Comparison of ENCODE assay signal across 10 cellular contexts in the genomic region with DNA sequence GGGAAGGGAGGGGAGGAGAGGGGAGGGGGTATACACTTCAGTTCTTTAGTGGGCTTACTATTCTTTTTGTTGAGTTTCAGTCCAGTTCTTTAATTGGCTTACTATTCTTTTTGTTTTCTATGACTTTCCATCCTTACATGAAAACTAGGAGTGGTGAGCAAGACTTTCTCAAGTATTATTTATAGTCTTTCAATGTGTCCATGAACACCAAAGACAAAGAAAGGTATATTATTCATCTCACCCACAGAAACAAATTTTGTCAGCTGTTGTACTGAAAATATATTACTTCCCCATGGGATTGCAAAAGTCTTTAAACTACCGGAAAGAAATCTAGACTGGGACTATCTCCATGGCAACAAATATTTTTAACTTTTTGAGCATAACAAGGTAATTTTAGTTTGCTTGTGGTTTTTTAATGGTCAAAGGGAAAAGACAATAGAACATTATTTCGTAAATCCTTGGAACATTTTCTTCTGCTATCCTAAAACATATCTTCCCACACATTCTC. TPM values are rescaled to one million over a fixed set of nuclear protein-coding genes. Genes with fewer than 3 reads are reported as not detected.
DNase-seq lines count a peak whose midpoint lies in the region; ATAC-seq and TF ChIP-seq lines count a peak whose summit lies in the region.
"Had no signal": no experiment of that assay in that cellular context is flagged by ENCODE, and none has a peak within 500 bp of the region (broad histone marks: within the 10 kb centered on the region; RNA-seq: fewer than 3 reads in every experiment).

No MANE protein-coding gene starts in this region.

- CTCF ChIA-PET in IMR-90 (lab: Yijun Ruan, JAX): interaction anchor here (1.3 kb wide), 1 partner anchor 10 kb away, joined by 3 read pairs; no protein-coding TSS in a partner anchor
- CTCF ChIA-PET in CD4-positive, alpha-beta T cell (lab: Charles Lee): interaction anchor here (2.0 kb wide), 1 partner anchor 17 kb away, joined by 5 read pairs; the partner anchor contains the start of gene ADAM17

- H3K27me3 ChIP-seq in IMR-90 (ENCODE audit: control insufficient read depth, insufficient read depth, low read length): no peaks in the 10 kb centered on the region
- H3K27me3 ChIP-seq in ascending aorta: no peaks in the 10 kb centered on the region
- H3K27me3 ChIP-seq in right cardiac atrium (ENCODE audit: control insufficient read depth, insufficient read depth): no peaks in the 10 kb centered on the region
- H3K27me3 ChIP-seq in suprapubic skin: no peaks in the 10 kb centered on the region
- H3K27me3 ChIP-seq in CD4-positive, alpha-beta T cell (ENCODE audit: control insufficient read depth, insufficient read depth, low read length): no peaks in the 10 kb centered on the region

- no peak overlapping the region for H4K91ac ChIP-seq in IMR-90 (ENCODE audit: insufficient read depth, low read depth, low read length)

- H2AK5ac ChIP-seq in IMR-90 (ENCODE audit: low read depth, low read length): no peak overlapping the region

- no peaks in the 10 kb centered on the region for H3K9me3 Mint-ChIP-seq in CD4-positive, alpha-beta T cell

- dilution Hi-C loops in IMR-90 (cut with HindIII; ENCODE audit: low sequenced_read_pairs, unreplicated experiment): no loop called here

- intact Hi-C loops in IMR-90 (cut with micrococcal nuclease): no loop called here
- intact Hi-C loops in ascending aorta (cut with DNase I): loop anchor here (5.0 kb wide), 1 partner anchor 94 kb away; the partner anchor contains the start of gene YWHAQ
- intact Hi-C loops in right cardiac atrium (cut with DNase I): no loop called here
- intact Hi-C loops in CD4-positive, alpha-beta T cell (cut with DNase I, micrococcal nuclease): no loop called here

- no peak overlapping the region for H3K4ac ChIP-seq in IMR-90 (ENCODE audit: low read depth, low read length)

- H3K9me3 ChIP-seq in IMR-90 (ENCODE audit: control insufficient read depth, insufficient read depth, low read length): no peaks in the 10 kb centered on the region
- H3K9me3 ChIP-seq in ascending aorta: no peaks in the 10 kb centered on the region
- no peaks in the 10 kb centered on the region for H3K9me3 ChIP-seq in right cardiac atrium (ENCODE audit: control insufficient read depth, low read length)
- H3K9me3 ChIP-seq in suprapubic skin: no peaks in the 10 kb centered on the region
- H3K9me3 ChIP-seq in CD4-positive, alpha-beta T cell (ENCODE audit: control insufficient read depth, low read length): no peaks in the 10 kb centered on the region

- H2BK15ac ChIP-seq in IMR-90 (ENCODE audit: low read depth, low read length): no peak overlapping the region

- no peak overlapping the region for H3K23ac ChIP-seq in IMR-90 (ENCODE audit: low read depth, low read length)

- H3K4me3 Mint-ChIP-seq in CD4-positive, alpha-beta T cell: no peak overlapping the region

- TF ChIP-seq CTCF in IMR-90 (conservative IDR thresholded peaks at IDR 0.05; ENCODE audit: low read depth, low read length) (no peak), ascending aorta (IDR thresholded peaks at IDR 0.05) (no peak), suprapubic skin (IDR thresholded peaks at IDR 0.05) (no peak)
- TF ChIP-seq CTCF in CD4-positive, alpha-beta T cell (IDR thresholded peaks at IDR 0.05): no peak

- ATAC-seq in IMR-90 (ENCODE audit: low read depth): no peak
- ATAC-seq in right cardiac atrium: peak; percentile 28 to 57
- no peak for ATAC-seq in CD4-positive, alpha-beta T cell (ENCODE audit: poor library complexity)
- no peak for ATAC-seq in HG03135 (IDR thresholded peaks at IDR 0.05; ENCODE audit: unreplicated experiment)

- H2BK120ac ChIP-seq in IMR-90 (ENCODE audit: low read depth, low read length): no peak overlapping the region

- no peaks in the 10 kb centered on the region for H3K9me1 ChIP-seq in IMR-90 (ENCODE audit: insufficient read depth, low read length)

- H3K36me3 ChIP-seq in IMR-90 (ENCODE audit: control insufficient read depth, insufficient read depth, low read length) (peaks cover 5% of the 10 kb centered on the region), ascending aorta (peaks cover 0 to 38% of the 10 kb centered on the region in 2 donors), suprapubic skin (peaks cover 24% of the 10 kb centered on the region)

- no peak overlapping the region for H3K14ac ChIP-seq in IMR-90 (replicated peaks; ENCODE audit: low read depth, low read length)

- H3K27me3 Mint-ChIP-seq in CD4-positive, alpha-beta T cell: no peaks in the 10 kb centered on the region

- no CpG with 5 or more reads among the region's 2 CpGs for WGBS in IMR-90 (ENCODE audit: extremely low coverage in 2 of 2, insufficient read length in 1 of 2), 2 experiments
- 27% methylated on average over 2 of the region's 2 CpGs for WGBS in right cardiac atrium
- WGBS in suprapubic skin: 41% methylated on average over 2 of the region's 2 CpGs

- H3K4me1 ChIP-seq in IMR-90 (ENCODE audit: control insufficient read depth, insufficient read depth, low read length) (peaks cover 2% of the 10 kb centered on the region; the same call in 1 of the 2 replicates), ascending aorta (peaks cover 0 to 9% of the 10 kb centered on the region in 2 donors), right cardiac atrium (ENCODE audit: control insufficient read depth, insufficient read depth, low read length) (no peaks in the 10 kb centered on the region), suprapubic skin (peaks cover 17% of the 10 kb centered on the region)

- no peak overlapping the region for H3K4me3 ChIP-seq in IMR-90 (ENCODE audit: insufficient read depth, low read depth, low read length)
- no peak overlapping the region for H3K4me3 ChIP-seq in ascending aorta
- no peak overlapping the region for H3K4me3 ChIP-seq in right cardiac atrium (ENCODE audit: low read length)
- no peak overlapping the region for H3K4me3 ChIP-seq in suprapubic skin

- H3K27ac ChIP-seq in IMR-90 (ENCODE audit: insufficient read depth, low read length): no peak overlapping the region
- H3K27ac ChIP-seq in ascending aorta: peak overlapping the region; percentile 46 to 61
- no peak overlapping the region for H3K27ac ChIP-seq in right cardiac atrium (ENCODE audit: low read length)
- peak overlapping the region; percentile 54 for H3K27ac ChIP-seq in suprapubic skin
- H3K27ac ChIP-seq in CD4-positive, alpha-beta T cell (ENCODE audit: low read depth, low read length): no peak overlapping the region

- H3K4me2 ChIP-seq in IMR-90 (ENCODE audit: low read depth, low read length): no peak overlapping the region

- no peak overlapping the region for H3K18ac ChIP-seq in IMR-90 (ENCODE audit: low read depth, low read length)

- no peak for TF ChIP-seq RAD21 in IMR-90 (IDR thresholded peaks at IDR 0.05; ENCODE audit: low read length)

- no peak overlapping the region for H2AFZ ChIP-seq in IMR-90 (replicated peaks; ENCODE audit: low read length, poor library complexity)

- H3K36me3 Mint-ChIP-seq in CD4-positive, alpha-beta T cell (ENCODE audit: low read depth): peaks cover 67% of the 10 kb centered on the region

- H4K5ac ChIP-seq in IMR-90 (ENCODE audit: low read depth, low read length): no peak overlapping the region

- in situ Hi-C loops in IMR-90 (cut with MboI; ENCODE audit: low sequenced_read_pairs): no loop called here

- TF ChIP-seq POLR2A in IMR-90 (IDR thresholded peaks at IDR 0.05; ENCODE audit: low read depth, low read length) (no peak), suprapubic skin (IDR thresholded peaks at IDR 0.05) (no peak)

- DNase-seq in IMR-90 (peak; percentile 60), ascending aorta (ENCODE audit: low spot score in 2 of 2) (no peak), right cardiac atrium (no peak), suprapubic skin (ENCODE audit: low spot score in 2 of 2) (no peak), iPS-NIHi11 (ENCODE audit: low spot score) (no peak)
- DNase-seq in CD4-positive, alpha-beta T cell: no peak
- no peak for DNase-seq in activated CD4-positive, alpha-beta T cell treated with anti-CD3 and anti-CD28 coated beads for 4 hours
- DNase-seq: cerebellar nuclear complex, small intestine had no signal

- H4K20me1 ChIP-seq in IMR-90 (ENCODE audit: insufficient read depth, low read length): no peaks in the 10 kb centered on the region

- H2BK20ac ChIP-seq in IMR-90 (ENCODE audit: low read depth, low read length): no peak overlapping the region

- TF ChIP-seq EP300 in suprapubic skin (IDR thresholded peaks at IDR 0.05): no peak

- H2BK5ac ChIP-seq in IMR-90 (ENCODE audit: low read depth, low read length, poor library complexity, severe bottlenecking): no peak overlapping the region

- no peak overlapping the region for H3K9ac ChIP-seq in IMR-90 (ENCODE audit: low read depth, low read length)

- no peak overlapping the region for H3K56ac ChIP-seq in IMR-90 (ENCODE audit: extremely low read depth, insufficient read depth, low read length)

- POLR2A ChIA-PET in IMR-90 (lab: Charles Lee; ENCODE audit: unreplicated experiment): no interaction called here
- POLR2A ChIA-PET in CD4-positive, alpha-beta T cell (lab: Charles Lee): interaction anchor here (2.1 kb wide), 1 partner anchor 18 kb away, joined by 6 read pairs; the partner anchor contains the start of gene ADAM17

- peaks cover 22% of the 10 kb centered on the region for H3K4me1 Mint-ChIP-seq in CD4-positive, alpha-beta T cell (ENCODE audit: low read depth)

- no TSS peak for BruUV-seq in IMR-90 (replicated peaks; lab: Mats Ljungman, UMichigan)

- peaks cover 13 to 29% of the 10 kb centered on the region in 2 experiments for H3K79me1 ChIP-seq in IMR-90 (ENCODE audit: low read depth in 1 of 2, low read length in 2 of 2)

- H4K8ac ChIP-seq in IMR-90 (ENCODE audit: low read depth in 2 of 2, low read length in 2 of 2): no peak overlapping the region; a peak in 1 of 4 replicates

- no peak overlapping the region for H3K27ac Mint-ChIP-seq in CD4-positive, alpha-beta T cell

- H2AK9ac ChIP-seq in IMR-90 (replicated peaks; ENCODE audit: low read depth, low read length, poor library complexity): no peak overlapping the region

TF ChIP-seq in IMR-90, 13 proteins besides CTCF, POLR2A, EP300 and RAD21 (continues in another document):
- TF ChIP-seq ELK1 (IDR thresholded peaks at IDR 0.05; ENCODE audit: borderline replicate concordance, low read depth, low read length): no peak

RNA-seq across cellular contexts. Expression of gene ADAM17, which starts 17.6 kb away (rescaled TPM):
- 34.4 and 46.4 TPM in 2 replicates for total RNA-seq in IMR-90 (2012; rRNA removed)
- 8.8 and 9.6 TPM in 2 replicates for polyA plus RNA-seq in IMR-90 (2012; rRNA removed)
- 3.3 and 3.7 TPM in 2 replicates for polyA plus RNA-seq in IMR-90 (2012; cell fraction: cytosol; rRNA removed)
- 6.7 and 21.4 TPM in 2 replicates for polyA plus RNA-seq in IMR-90 (2012; cell fraction: nucleus; rRNA removed; ENCODE audit: low replicate concordance)
- total RNA-seq in ascending aorta: 16.4 TPM
- total RNA-seq in right cardiac atrium: 10 to 100 TPM; 14.1 to 23.1 (median 15.8) TPM
- 7.1 TPM for polyA plus RNA-seq in right cardiac atrium
- 10 to 100 TPM; 30.4 to 47.9 (median 36.1) TPM for total RNA-seq in suprapubic skin
- 10 to 100 TPM; 21.4 to 21.6 TPM for total RNA-seq in CD4-positive, alpha-beta T cell

Comparison
In these comparisons a context has a peak if more than half of its experiments do, and no peak if none do; other contexts are left out.
1. ATAC-seq: peak in right cardiac atrium (2 of 2); none in IMR-90 (single experiment), CD4-positive, alpha-beta T cell (single experiment) and HG03135 (single experiment).
2. H3K27ac ChIP-seq: peak in ascending aorta (2 of 2) and suprapubic skin (single experiment); none in IMR-90 (single experiment), right cardiac atrium (single experiment) and CD4-positive, alpha-beta T cell (single experiment).